12 cellular contexts compared by ENCODE assay signal in genomic region chr17:77266891-77267341, GRCh38.
DNase-seq lines count a peak whose midpoint lies in the region; ATAC-seq and TF ChIP-seq lines count a peak whose summit lies in the region.
"Had no signal": no experiment of that assay in that cellular context is flagged by ENCODE, and none has a peak within 500 bp of the region (broad histone marks: within the 10 kb centered on the region; RNA-seq: fewer than 3 reads in every experiment).

No MANE protein-coding gene starts in this region.

- CTCF ChIA-PET in activated CD4-positive, alpha-beta T cell treated with anti-CD3 and anti-CD28 coated beads for 36 hours (lab: Charles Lee), result no interaction called here

- peak; percentile 36 for DNase-seq in activated CD4-positive, alpha-beta T cell treated with anti-CD3 and anti-CD28 coated beads for 36 hours
- DNase-seq in activated CD4-positive, alpha-beta T cell treated with anti-CD3 and anti-CD28 coated beads for 4 hours, result no peak
- peak; percentile 69 to 82 for DNase-seq in NOMO-1 (lab: John Stamatoyannopoulos, UW; ENCODE audit: unreplicated experiment in 2 of 2)
- no peak for DNase-seq in chondrocyte (ENCODE audit: low spot score)
- no peak for DNase-seq in retinal pigment epithelial cell (ENCODE audit: low read depth)
- DNase-seq in Ammon's horn (ENCODE audit: low spot score), result no peak
- DNase-seq: activated CD4-positive, alpha-beta T cell treated with anti-CD3 and anti-CD28 coated beads, Interleukin-2, amount 10 ng/mL, durations not matched to agents 24 days and 14 days; NCI-H526 treated with DMSO at 0.1 percent for 48 hours; stimulated activated CD4-positive, alpha-beta T cell treated with anti-CD3 and anti-CD28 coated beads, Interleukin-2, amount 100 ng/mL, for 24 hours; tibial artery had no signal

- H3K27me3 Mint-ChIP-seq in activated CD4-positive, alpha-beta T cell treated with anti-CD3 and anti-CD28 coated beads for 36 hours, result no peaks in the 10 kb centered on the region
- no peaks in the 10 kb centered on the region for H3K27me3 Mint-ChIP-seq in chondrocyte (ENCODE audit: low read depth)

- no peaks in the 10 kb centered on the region for H3K4me1 Mint-ChIP-seq in activated CD4-positive, alpha-beta T cell treated with anti-CD3 and anti-CD28 coated beads for 36 hours
- H3K4me1 Mint-ChIP-seq in chondrocyte (ENCODE audit: low read depth), result no peaks in the 10 kb centered on the region
- H3K4me1 Mint-ChIP-seq: activated CD4-positive, alpha-beta T cell treated with anti-CD3 and anti-CD28 coated beads, Interleukin-2, amount 10 ng/mL, durations not matched to agents 24 days and 14 days had no signal

- no peak for ATAC-seq in activated CD4-positive, alpha-beta T cell treated with anti-CD3 and anti-CD28 coated beads for 36 hours
- ATAC-seq in HG03097 (IDR thresholded peaks at IDR 0.05; ENCODE audit: low FRiP score, unreplicated experiment), result no peak
- no peak for ATAC-seq in HG02884 (IDR thresholded peaks at IDR 0.05; ENCODE audit: unreplicated experiment)

- no peaks in the 10 kb centered on the region for H3K36me3 Mint-ChIP-seq in activated CD4-positive, alpha-beta T cell treated with anti-CD3 and anti-CD28 coated beads for 36 hours (ENCODE audit: low read depth)
- no peaks in the 10 kb centered on the region for H3K36me3 Mint-ChIP-seq in chondrocyte (ENCODE audit: low read depth)

- no peak overlapping the region for H3K4me3 Mint-ChIP-seq in activated CD4-positive, alpha-beta T cell treated with anti-CD3 and anti-CD28 coated beads for 36 hours
- H3K4me3 Mint-ChIP-seq in chondrocyte (ENCODE audit: unreplicated experiment), result no peak overlapping the region
- H3K4me3 Mint-ChIP-seq: activated CD4-positive, alpha-beta T cell treated with anti-CD3 and anti-CD28 coated beads, Interleukin-2, amount 10 ng/mL, durations not matched to agents 24 days and 14 days had no signal

- H3K4me3 ChIP-seq in retinal pigment epithelial cell (ENCODE audit: low read length), result no peak overlapping the region
- H3K4me3 ChIP-seq: tibial artery had no signal

- H3K9me3 Mint-ChIP-seq in activated CD4-positive, alpha-beta T cell treated with anti-CD3 and anti-CD28 coated beads for 36 hours (ENCODE audit: low read depth), result no peaks in the 10 kb centered on the region
- no peaks in the 10 kb centered on the region for H3K9me3 Mint-ChIP-seq in chondrocyte (ENCODE audit: low read depth)
- H3K9me3 Mint-ChIP-seq: activated CD4-positive, alpha-beta T cell treated with anti-CD3 and anti-CD28 coated beads, Interleukin-2, amount 10 ng/mL, durations not matched to agents 24 days and 14 days had no signal

- no peak overlapping the region for H3K27ac Mint-ChIP-seq in activated CD4-positive, alpha-beta T cell treated with anti-CD3 and anti-CD28 coated beads for 36 hours
- H3K27ac Mint-ChIP-seq in chondrocyte (ENCODE audit: unreplicated experiment), result no peak overlapping the region
- H3K27ac Mint-ChIP-seq: activated CD4-positive, alpha-beta T cell treated with anti-CD3 and anti-CD28 coated beads, Interleukin-2, amount 10 ng/mL, durations not matched to agents 24 days and 14 days had no signal

- intact Hi-C loops in activated CD4-positive, alpha-beta T cell treated with anti-CD3 and anti-CD28 coated beads for 36 hours (cut with DNase I, micrococcal nuclease), result no loop called here

- TF ChIP-seq CTCF in chondrocyte (IDR thresholded peaks at IDR 0.05) (peak; percentile 39), retinal pigment epithelial cell (conservative IDR thresholded peaks at IDR 0.05; ENCODE audit: low read depth, low read length) (peak; percentile 54)

- POLR2A ChIA-PET in activated CD4-positive, alpha-beta T cell treated with anti-CD3 and anti-CD28 coated beads for 36 hours (lab: Charles Lee), result no interaction called here

Comparison
In these comparisons a context has a peak if more than half of its experiments do, and no peak if none do; other contexts are left out.
1. DNase-seq: peak in activated CD4-positive, alpha-beta T cell treated with anti-CD3 and anti-CD28 coated beads for 36 hours (single experiment) and NOMO-1 (2 of 2); none in activated CD4-positive, alpha-beta T cell treated with anti-CD3 and anti-CD28 coated beads for 4 hours (0 of 2), chondrocyte (single experiment), retinal pigment epithelial cell (single experiment) and Ammon's horn (single experiment).